Comparison of ENCODE assay signal across 1 cellular context in the genomic region with DNA sequence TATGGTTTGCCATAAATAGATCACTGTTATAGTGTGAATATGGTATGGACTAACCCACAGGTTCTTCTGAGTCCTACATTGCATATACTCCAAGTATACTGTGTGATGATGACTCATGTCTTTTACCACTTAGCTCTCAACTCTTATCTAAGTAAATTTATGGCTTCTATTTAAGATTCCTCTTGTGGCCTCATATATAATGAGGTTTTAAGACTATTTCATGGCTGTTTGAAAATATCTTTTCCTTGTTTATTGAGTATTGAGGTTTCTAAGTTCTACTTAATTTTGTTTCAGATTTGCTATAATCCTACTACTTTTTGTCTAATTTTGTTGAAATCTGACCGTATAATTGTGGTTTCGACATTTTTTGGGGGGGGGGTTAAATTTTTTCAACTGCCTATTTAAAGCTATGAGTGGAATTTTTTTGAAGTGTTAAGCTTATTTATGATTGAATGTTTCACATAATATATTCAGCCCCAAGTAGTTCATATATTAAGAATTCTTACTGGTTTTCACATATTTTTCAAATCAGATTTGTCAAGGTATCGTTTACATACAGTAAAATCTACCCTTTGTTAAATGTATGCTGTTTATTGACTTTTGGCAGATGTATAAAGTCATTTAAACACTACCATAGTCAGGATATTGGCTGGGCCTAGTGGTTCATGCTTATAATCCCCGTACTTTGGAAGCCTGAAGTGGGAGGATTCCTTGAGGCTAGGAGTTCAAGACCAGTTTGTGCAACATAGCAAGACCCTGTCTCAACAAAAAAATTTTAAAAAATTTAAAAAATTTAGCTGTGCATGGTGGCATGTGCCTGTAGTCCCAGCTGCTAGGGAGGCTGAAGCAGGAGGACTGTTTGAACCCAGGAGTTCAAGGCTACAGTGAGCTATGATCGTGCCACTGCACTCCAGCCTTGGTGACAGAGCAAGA.
TF ChIP-seq lines count a peak whose summit lies in the region.

No MANE protein-coding gene starts in this region.

TF ChIP-seq in K562, 482 proteins besides CTCF, POLR2A, EP300 and RAD21 (continued from another document and continues in another):
- TF ChIP-seq MITF (IDR thresholded peaks at IDR 0.05): no peak
- peak; percentile 97 for TF ChIP-seq JUND (IDR thresholded peaks at IDR 0.05; ENCODE audit: borderline replicate concordance, low read depth, low read length)
- TF ChIP-seq JUND (tag; IDR thresholded peaks at IDR 0.05; ENCODE audit: borderline replicate concordance, low read depth, low read length): peak; percentile 96
- TF ChIP-seq ILK (tag; IDR thresholded peaks at IDR 0.05; ENCODE audit: borderline replicate concordance, low read depth): no peak
- peak; percentile 89 for TF ChIP-seq NFE2 (IDR thresholded peaks at IDR 0.05; ENCODE audit: low read depth)
- no peak for TF ChIP-seq SMAD3 (CRISPR knock-in tag; conservative IDR thresholded peaks at IDR 0.05)
- peak; percentile 54 for TF ChIP-seq HDAC3 (IDR thresholded peaks at IDR 0.05; ENCODE audit: borderline replicate concordance, partially characterized antibody)
- TF ChIP-seq ZNF512 (tag; IDR thresholded peaks at IDR 0.05): no peak
- peak; percentile 94 for TF ChIP-seq C11orf30 (IDR thresholded peaks at IDR 0.05; ENCODE audit: low read depth)
- peak; percentile 91 for TF ChIP-seq ARID1B (IDR thresholded peaks at IDR 0.05)
- no peak for TF ChIP-seq ZFX (CRISPR knock-in tag; IDR thresholded peaks at IDR 0.05)
- TF ChIP-seq NEUROD1 (IDR thresholded peaks at IDR 0.05; ENCODE audit: borderline replicate concordance, low read depth, low read length, partially characterized antibody): no peak
- TF ChIP-seq THAP7 (CRISPR knock-in tag; IDR thresholded peaks at IDR 0.05): no peak
- TF ChIP-seq HNRNPLL (IDR thresholded peaks at IDR 0.05; ENCODE audit: low read depth, low read length, poor library complexity, severe bottlenecking): no peak
- TF ChIP-seq, protein P1, sequence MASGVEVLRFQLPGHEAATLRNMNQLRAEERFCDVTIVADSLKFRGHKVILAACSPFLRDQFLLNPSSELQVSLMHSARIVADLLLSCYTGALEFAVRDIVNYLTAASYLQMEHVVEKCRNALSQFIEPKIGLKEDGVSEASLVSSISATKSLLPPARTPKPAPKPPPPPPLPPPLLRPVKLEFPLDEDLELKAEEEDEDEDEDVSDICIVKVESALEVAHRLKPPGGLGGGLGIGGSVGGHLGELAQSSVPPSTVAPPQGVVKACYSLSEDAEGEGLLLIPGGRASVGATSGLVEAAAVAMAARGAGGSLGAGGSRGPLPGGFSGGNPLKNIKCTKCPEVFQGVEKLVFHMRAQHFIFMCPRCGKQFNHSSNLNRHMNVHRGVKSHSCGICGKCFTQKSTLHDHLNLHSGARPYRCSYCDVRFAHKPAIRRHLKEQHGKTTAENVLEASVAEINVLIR (CRISPR knock-in tag; IDR thresholded peaks at IDR 0.05): no peak
- peak; percentile 74; the same call in 1 of the 2 replicates for TF ChIP-seq JUN (IDR thresholded peaks at IDR 0.05; ENCODE audit: borderline replicate concordance, low read depth, low read length)
- TF ChIP-seq JUN (CRISPR knock-in tag; IDR thresholded peaks at IDR 0.05; ENCODE audit: borderline replicate concordance): no peak
- TF ChIP-seq MCM7 (IDR thresholded peaks at IDR 0.05): no peak
- TF ChIP-seq FOSL1 (tag; conservative IDR thresholded peaks at IDR 0.05): peak; percentile 95
- 0 out of 2 replicates have a peak, but pooled peaks have one; percentile 15 for TF ChIP-seq STAT5A (IDR thresholded peaks at IDR 0.05; ENCODE audit: borderline replicate concordance, low read length)
- TF ChIP-seq, protein P2, sequence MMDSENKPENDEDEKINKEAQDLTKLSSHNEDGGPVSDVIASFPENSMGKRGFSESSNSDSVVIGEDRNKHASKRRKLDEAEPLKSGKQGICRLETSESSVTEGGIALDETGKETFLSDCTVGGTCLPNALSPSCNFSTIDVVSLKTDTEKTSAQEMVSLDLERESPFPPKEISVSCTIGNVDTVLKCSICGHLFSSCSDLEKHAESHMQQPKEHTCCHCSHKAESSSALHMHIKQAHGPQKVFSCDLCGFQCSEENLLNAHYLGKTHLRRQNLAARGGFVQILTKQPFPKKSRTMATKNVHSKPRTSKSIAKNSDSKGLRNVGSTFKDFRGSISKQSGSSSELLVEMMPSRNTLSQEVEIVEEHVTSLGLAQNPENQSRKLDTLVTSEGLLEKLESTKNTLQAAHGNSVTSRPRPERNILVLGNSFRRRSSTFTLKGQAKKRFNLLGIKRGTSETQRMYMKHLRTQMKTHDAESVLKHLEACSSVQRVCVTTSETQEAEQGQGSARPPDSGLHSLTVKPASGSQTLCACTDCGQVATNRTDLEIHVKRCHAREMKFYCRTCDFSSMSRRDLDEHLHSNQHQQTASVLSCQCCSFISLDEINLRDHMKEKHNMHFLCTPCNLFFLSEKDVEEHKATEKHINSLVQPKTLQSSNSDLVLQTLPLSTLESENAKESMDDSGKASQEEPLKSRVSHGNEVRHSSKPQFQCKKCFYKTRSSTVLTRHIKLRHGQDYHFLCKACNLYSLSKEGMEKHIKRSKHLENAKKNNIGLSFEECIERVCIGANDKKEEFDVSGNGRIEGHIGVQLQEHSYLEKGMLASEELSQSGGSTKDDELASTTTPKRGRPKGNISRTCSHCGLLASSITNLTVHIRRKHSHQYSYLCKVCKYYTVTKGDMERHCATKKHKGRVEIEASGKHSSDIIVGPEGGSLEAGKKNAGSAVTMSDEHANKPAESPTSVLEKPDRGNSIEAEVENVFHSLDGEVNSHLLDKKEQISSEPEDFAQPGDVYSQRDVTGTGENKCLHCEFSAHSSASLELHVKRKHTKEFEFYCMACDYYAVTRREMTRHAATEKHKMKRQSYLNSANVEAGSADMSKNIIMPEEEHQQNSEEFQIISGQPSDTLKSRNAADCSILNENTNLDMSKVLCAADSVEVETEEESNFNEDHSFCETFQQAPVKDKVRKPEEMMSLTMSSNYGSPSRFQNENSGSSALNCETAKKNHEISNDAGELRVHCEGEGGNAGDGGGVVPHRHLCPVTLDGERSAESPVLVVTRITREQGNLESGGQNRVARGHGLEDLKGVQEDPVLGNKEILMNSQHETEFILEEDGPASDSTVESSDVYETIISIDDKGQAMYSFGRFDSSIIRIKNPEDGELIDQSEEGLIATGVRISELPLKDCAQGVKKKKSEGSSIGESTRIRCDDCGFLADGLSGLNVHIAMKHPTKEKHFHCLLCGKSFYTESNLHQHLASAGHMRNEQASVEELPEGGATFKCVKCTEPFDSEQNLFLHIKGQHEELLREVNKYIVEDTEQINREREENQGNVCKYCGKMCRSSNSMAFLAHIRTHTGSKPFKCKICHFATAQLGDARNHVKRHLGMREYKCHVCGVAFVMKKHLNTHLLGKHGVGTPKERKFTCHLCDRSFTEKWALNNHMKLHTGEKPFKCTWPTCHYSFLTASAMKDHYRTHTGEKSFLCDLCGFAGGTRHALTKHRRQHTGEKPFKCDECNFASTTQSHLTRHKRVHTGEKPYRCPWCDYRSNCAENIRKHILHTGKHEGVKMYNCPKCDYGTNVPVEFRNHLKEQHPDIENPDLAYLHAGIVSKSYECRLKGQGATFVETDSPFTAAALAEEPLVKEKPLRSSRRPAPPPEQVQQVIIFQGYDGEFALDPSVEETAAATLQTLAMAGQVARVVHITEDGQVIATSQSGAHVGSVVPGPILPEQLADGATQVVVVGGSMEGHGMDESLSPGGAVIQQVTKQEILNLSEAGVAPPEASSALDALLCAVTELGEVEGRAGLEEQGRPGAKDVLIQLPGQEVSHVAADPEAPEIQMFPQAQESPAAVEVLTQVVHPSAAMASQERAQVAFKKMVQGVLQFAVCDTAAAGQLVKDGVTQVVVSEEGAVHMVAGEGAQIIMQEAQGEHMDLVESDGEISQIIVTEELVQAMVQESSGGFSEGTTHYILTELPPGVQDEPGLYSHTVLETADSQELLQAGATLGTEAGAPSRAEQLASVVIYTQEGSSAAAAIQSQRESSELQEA (IDR thresholded peaks at IDR 0.05; ENCODE audit: low read depth): no peak
- TF ChIP-seq, protein P3, sequence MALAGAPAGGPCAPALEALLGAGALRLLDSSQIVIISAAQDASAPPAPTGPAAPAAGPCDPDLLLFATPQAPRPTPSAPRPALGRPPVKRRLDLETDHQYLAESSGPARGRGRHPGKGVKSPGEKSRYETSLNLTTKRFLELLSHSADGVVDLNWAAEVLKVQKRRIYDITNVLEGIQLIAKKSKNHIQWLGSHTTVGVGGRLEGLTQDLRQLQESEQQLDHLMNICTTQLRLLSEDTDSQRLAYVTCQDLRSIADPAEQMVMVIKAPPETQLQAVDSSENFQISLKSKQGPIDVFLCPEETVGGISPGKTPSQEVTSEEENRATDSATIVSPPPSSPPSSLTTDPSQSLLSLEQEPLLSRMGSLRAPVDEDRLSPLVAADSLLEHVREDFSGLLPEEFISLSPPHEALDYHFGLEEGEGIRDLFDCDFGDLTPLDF (CRISPR knock-in tag; IDR thresholded peaks at IDR 0.05): no peak
- TF ChIP-seq, protein P4, sequence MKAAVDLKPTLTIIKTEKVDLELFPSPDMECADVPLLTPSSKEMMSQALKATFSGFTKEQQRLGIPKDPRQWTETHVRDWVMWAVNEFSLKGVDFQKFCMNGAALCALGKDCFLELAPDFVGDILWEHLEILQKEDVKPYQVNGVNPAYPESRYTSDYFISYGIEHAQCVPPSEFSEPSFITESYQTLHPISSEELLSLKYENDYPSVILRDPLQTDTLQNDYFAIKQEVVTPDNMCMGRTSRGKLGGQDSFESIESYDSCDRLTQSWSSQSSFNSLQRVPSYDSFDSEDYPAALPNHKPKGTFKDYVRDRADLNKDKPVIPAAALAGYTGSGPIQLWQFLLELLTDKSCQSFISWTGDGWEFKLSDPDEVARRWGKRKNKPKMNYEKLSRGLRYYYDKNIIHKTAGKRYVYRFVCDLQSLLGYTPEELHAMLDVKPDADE (conservative IDR thresholded peaks at IDR 0.05; ENCODE audit: control insufficient read depth, low read depth, low read length): no peak
- no peak for TF ChIP-seq CSDE1 (IDR thresholded peaks at IDR 0.05)
- no peak for TF ChIP-seq HOXB6 (CRISPR knock-in tag; IDR thresholded peaks at IDR 0.05; ENCODE audit: borderline replicate concordance)
- TF ChIP-seq ZKSCAN3 (CRISPR knock-in tag; IDR thresholded peaks at IDR 0.05): no peak
- TF ChIP-seq, protein P5, sequence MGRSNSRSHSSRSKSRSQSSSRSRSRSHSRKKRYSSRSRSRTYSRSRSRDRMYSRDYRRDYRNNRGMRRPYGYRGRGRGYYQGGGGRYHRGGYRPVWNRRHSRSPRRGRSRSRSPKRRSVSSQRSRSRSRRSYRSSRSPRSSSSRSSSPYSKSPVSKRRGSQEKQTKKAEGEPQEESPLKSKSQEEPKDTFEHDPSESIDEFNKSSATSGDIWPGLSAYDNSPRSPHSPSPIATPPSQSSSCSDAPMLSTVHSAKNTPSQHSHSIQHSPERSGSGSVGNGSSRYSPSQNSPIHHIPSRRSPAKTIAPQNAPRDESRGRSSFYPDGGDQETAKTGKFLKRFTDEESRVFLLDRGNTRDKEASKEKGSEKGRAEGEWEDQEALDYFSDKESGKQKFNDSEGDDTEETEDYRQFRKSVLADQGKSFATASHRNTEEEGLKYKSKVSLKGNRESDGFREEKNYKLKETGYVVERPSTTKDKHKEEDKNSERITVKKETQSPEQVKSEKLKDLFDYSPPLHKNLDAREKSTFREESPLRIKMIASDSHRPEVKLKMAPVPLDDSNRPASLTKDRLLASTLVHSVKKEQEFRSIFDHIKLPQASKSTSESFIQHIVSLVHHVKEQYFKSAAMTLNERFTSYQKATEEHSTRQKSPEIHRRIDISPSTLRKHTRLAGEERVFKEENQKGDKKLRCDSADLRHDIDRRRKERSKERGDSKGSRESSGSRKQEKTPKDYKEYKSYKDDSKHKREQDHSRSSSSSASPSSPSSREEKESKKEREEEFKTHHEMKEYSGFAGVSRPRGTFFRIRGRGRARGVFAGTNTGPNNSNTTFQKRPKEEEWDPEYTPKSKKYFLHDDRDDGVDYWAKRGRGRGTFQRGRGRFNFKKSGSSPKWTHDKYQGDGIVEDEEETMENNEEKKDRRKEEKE (IDR thresholded peaks at IDR 0.05; ENCODE audit: borderline replicate concordance in 1 of 2, control insufficient read depth in 1 of 2, low read depth in 2 of 2, low read length in 1 of 2): no peak
